Comparison of ENCODE assay signal across 17 cellular contexts in the genomic region with DNA sequence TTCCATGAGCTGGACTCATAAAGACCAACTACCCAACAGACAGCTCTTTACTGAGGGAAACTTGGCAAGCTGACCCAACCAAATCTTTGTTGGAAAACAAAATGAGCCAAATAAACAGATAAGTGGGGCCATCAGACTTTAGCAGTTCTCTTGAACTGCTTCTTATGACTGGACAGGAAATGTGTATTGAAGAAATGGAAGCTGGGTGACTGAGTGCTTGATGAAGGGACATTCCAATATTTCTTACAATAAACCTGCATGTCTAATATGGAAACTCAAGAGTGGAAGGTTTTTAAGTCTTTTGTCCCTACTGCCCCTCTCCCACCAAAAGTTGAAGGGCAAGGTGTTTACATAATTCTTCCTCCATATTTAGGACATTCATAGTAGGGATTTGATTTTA.
"Had no signal": no experiment of that assay in that cellular context is flagged by ENCODE, and none has a peak within 500 bp of the region (broad histone marks: within the 10 kb centered on the region; RNA-seq: fewer than 3 reads in every experiment).

No MANE protein-coding gene starts in this region.

- H3K9me3 ChIP-seq: prostate gland, right atrium auricular region had no signal

- H3K9me3 Mint-ChIP-seq: activated naive CD4-positive, alpha-beta T cell treated with anti-CD3 and anti-CD28 coated beads, Interleukin-2, amount 10 ng/mL, durations not matched to agents 7 days and 5 days; activated naive CD8-positive, alpha-beta T cell treated with anti-CD3 and anti-CD28 coated beads, Interleukin-2, amount 50 U/mL, for 24 hours; brain; memory B cell had no signal

- ATAC-seq: activated CD8-positive, alpha-beta memory T cell treated with anti-CD3 and anti-CD28 coated beads, Interleukin-2, amount 10 ng/mL, durations not matched to agents 7 days and 5 days; activated naive CD8-positive, alpha-beta T cell treated with anti-CD3 and anti-CD28 coated beads, Interleukin-2, amount 50 U/mL, for 24 hours had no signal

- H3K27ac ChIP-seq: dorsolateral prefrontal cortex, epithelial cell of prostate, prostate gland, right atrium auricular region, VCaP had no signal

- H3K4me3 ChIP-seq: dorsolateral prefrontal cortex, prostate gland, right atrium auricular region had no signal

- H3K4me3 Mint-ChIP-seq: activated CD8-positive, alpha-beta memory T cell treated with anti-CD3 and anti-CD28 coated beads, Interleukin-2, amount 10 ng/mL, durations not matched to agents 7 days and 5 days; activated naive CD4-positive, alpha-beta T cell treated with anti-CD3 and anti-CD28 coated beads, Interleukin-2, amount 10 ng/mL, durations not matched to agents 7 days and 5 days; activated naive CD8-positive, alpha-beta T cell treated with anti-CD3 and anti-CD28 coated beads, Interleukin-2, amount 50 U/mL, for 24 hours; brain; endodermal cell; memory B cell had no signal

- H3K36me3 ChIP-seq: prostate gland, right atrium auricular region had no signal

- H3K27ac Mint-ChIP-seq: activated CD8-positive, alpha-beta memory T cell treated with anti-CD3 and anti-CD28 coated beads, Interleukin-2, amount 10 ng/mL, durations not matched to agents 7 days and 5 days; activated naive CD4-positive, alpha-beta T cell treated with anti-CD3 and anti-CD28 coated beads, Interleukin-2, amount 10 ng/mL, durations not matched to agents 7 days and 5 days; activated naive CD8-positive, alpha-beta T cell treated with anti-CD3 and anti-CD28 coated beads, Interleukin-2, amount 50 U/mL, for 24 hours; brain; endodermal cell; memory B cell had no signal

- H3K4me1 Mint-ChIP-seq: activated naive CD4-positive, alpha-beta T cell treated with anti-CD3 and anti-CD28 coated beads, Interleukin-2, amount 10 ng/mL, durations not matched to agents 7 days and 5 days; memory B cell had no signal

- H3K27me3 Mint-ChIP-seq: brain, memory B cell had no signal

- H3K4me1 ChIP-seq: prostate gland, right atrium auricular region had no signal

- H3K27me3 ChIP-seq: dorsolateral prefrontal cortex, right atrium auricular region had no signal

- DNase-seq: activated CD4-positive, alpha-beta T cell treated with anti-CD3 and anti-CD28 coated beads, Interleukin-2, amount 50 U/mL, for 4 hours; activated CD4-positive, CD25-positive, alpha-beta regulatory T cell treated with anti-CD3 and anti-CD28 coated beads, Interleukin-2, amount 50 U/mL, for 72 hours; activated CD8-positive, alpha-beta memory T cell treated with anti-CD3 and anti-CD28 coated beads, Interleukin-2, amount 10 ng/mL, durations not matched to agents 7 days and 5 days; activated naive CD4-positive, alpha-beta T cell treated with anti-CD3 and anti-CD28 coated beads, Interleukin-2, amount 10 ng/mL, durations not matched to agents 7 days and 5 days; activated naive CD8-positive, alpha-beta T cell treated with anti-CD3 and anti-CD28 coated beads, Interleukin-2, amount 50 U/mL, for 24 hours; anterior cingulate cortex; caudate nucleus; dorsolateral prefrontal cortex; endodermal cell; foreskin fibroblast; stimulated activated CD4-positive, alpha-beta T cell treated with anti-CD3 and anti-CD28 coated beads, Interleukin-2, amount 100 ng/mL, for 24 hours had no signal

- H3K36me3 Mint-ChIP-seq: activated naive CD4-positive, alpha-beta T cell treated with anti-CD3 and anti-CD28 coated beads, Interleukin-2, amount 10 ng/mL, durations not matched to agents 7 days and 5 days; brain; memory B cell had no signal
